In the genomic region with DNA sequence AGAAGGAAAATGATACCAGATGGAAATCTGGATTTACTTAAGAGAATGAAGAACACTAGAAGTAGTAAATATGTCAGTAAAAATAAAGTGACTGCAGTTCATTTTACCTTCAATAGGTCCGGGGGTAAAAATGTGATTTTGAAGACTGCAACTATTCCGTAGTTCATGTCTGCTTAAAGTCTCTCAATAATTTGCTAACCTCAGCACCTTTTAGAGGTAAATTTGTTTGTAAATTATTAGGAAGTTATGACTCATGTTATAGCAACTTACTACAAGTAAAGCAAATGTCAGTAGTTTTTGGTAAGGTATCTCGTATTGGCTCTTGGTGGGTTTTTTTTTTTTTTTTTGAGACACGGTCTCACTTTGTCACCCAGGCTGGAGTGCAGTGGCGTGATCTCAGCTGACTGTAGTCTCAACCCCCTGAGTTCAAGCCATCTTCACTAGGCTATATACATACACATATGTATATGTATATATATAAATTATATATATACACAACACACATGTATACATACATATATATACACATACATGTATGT, we compare ENCODE assay signal across 15 cellular contexts.
"Had no signal": no experiment of that assay in that cellular context is flagged by ENCODE, and none has a peak within 500 bp of the region (broad histone marks: within the 10 kb centered on the region; RNA-seq: fewer than 3 reads in every experiment).

No MANE protein-coding gene starts in this region.

- H3K36me3 Mint-ChIP-seq: natural killer cell had no signal

- H3K4me3 Mint-ChIP-seq: natural killer cell had no signal

- H3K27ac Mint-ChIP-seq: natural killer cell had no signal

- H3K4me1 Mint-ChIP-seq: natural killer cell had no signal

- H3K9me3 Mint-ChIP-seq: natural killer cell had no signal

- DNase-seq: activated CD8-positive, alpha-beta memory T cell treated with anti-CD3 and anti-CD28 coated beads for 24 hours; activated naive CD4-positive, alpha-beta T cell treated with anti-CD3 and anti-CD28 coated beads, Interleukin-2, amount 50 U/mL, for 16 hours; amygdala; body of pancreas; caudate nucleus; colonic mucosa; hippocampal formation; kidney glomerular epithelial cell; left ventricle myocardium superior; mesenchymal stem cell; natural killer cell; SJCRH30; stimulated activated CD4-positive, alpha-beta T cell treated with anti-CD3 and anti-CD28 coated beads, Interleukin-12 subunit alpha, Interleukin-12 subunit beta, amount 100 ng/mL, for 4 hours; stimulated activated CD4-positive, alpha-beta T cell treated with anti-CD3 and anti-CD28 coated beads, Interleukin-2, amount 100 ng/mL, for 24 hours; transverse colon had no signal

- ATAC-seq: body of pancreas, left ventricle myocardium superior had no signal
